In the genomic region with DNA sequence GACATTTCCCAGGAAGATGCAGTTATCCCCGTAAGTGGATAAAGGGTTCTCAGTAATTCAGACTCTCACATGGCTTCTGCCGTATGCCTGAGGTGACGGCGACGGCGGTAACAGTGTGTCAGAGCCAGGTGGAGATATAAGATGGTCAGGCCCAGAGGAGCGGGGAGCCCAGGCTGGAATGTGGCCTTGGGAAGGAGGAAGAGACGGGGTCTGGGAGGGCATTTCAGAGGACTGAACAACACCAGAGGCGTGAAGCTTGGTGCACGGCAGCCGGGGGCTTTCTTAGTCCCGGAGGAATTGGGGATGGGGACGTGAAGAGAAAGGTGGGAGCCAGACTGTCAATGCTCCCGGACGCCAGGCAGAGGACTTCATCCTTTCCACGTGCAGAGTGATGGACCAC, we compare ENCODE assay signal across 8 cellular contexts. TPM values are rescaled to one million over a fixed set of nuclear protein-coding genes. Genes with fewer than 3 reads are reported as not detected.
A peak's percentile ranks its signal among the peaks of the same experiment; 100 is the strongest.
DNase-seq lines count a peak whose midpoint lies in the region; ATAC-seq and TF ChIP-seq lines count a peak whose summit lies in the region.

No MANE protein-coding gene starts in this region.

- peak overlapping the region; percentile 62 to 86 for H3K4me3 ChIP-seq in mucosa of rectum (ENCODE audit: low read length in 2 of 2)

- peaks cover 33% of the 10 kb centered on the region for H3K36me3 Mint-ChIP-seq in stimulated activated naive CD8-positive, alpha-beta T cell treated with anti-CD3 and anti-CD28 coated beads, Interleukin-15, Interleukin-2, amounts not matched to agents 100 ng/mL and 50 ng/mL, for 24 hours (ENCODE audit: low read depth)
- peaks cover 61% of the 10 kb centered on the region for H3K36me3 Mint-ChIP-seq in MCF 10A (ENCODE audit: insufficient read depth, unreplicated experiment)

- TF ChIP-seq CTCF in MCF 10A (IDR thresholded peaks at IDR 0.05; ENCODE audit: unreplicated experiment), result no peak

- no peak for ATAC-seq in stimulated activated naive CD8-positive, alpha-beta T cell treated with anti-CD3 and anti-CD28 coated beads, Interleukin-15, Interleukin-2, amounts not matched to agents 100 U/mL and 50 U/mL, for 24 hours
- ATAC-seq in HG02763 (IDR thresholded peaks at IDR 0.05; ENCODE audit: unreplicated experiment) (no peak), HG03159 (IDR thresholded peaks at IDR 0.05; ENCODE audit: unreplicated experiment) (no peak)

- no peaks in the 10 kb centered on the region for H3K27me3 Mint-ChIP-seq in stimulated activated naive CD8-positive, alpha-beta T cell treated with anti-CD3 and anti-CD28 coated beads, Interleukin-15, Interleukin-2, amounts not matched to agents 100 ng/mL and 50 ng/mL, for 24 hours
- H3K27me3 Mint-ChIP-seq in MCF 10A (ENCODE audit: insufficient read depth, unreplicated experiment), result no peaks in the 10 kb centered on the region

- peaks cover 17 to 30% of the 10 kb centered on the region in 2 donors for H3K4me1 ChIP-seq in mucosa of rectum (ENCODE audit: control insufficient read depth in 2 of 2, insufficient read depth in 2 of 2, low read length in 2 of 2)

- peak overlapping the region; percentile 78 to 80 for H3K9ac ChIP-seq in mucosa of rectum (ENCODE audit: low read depth in 1 of 2, low read length in 2 of 2)

- H3K27ac ChIP-seq in mucosa of rectum (ENCODE audit: low read depth in 2 of 2, low read length in 2 of 2), result peak overlapping the region; percentile 6 to 86

- peaks cover 38% of the 10 kb centered on the region for H3K4me1 Mint-ChIP-seq in stimulated activated naive CD8-positive, alpha-beta T cell treated with anti-CD3 and anti-CD28 coated beads, Interleukin-15, Interleukin-2, amounts not matched to agents 100 ng/mL and 50 ng/mL, for 24 hours (ENCODE audit: low read depth)
- peaks cover 18% of the 10 kb centered on the region for H3K4me1 Mint-ChIP-seq in MCF 10A (ENCODE audit: insufficient read depth, unreplicated experiment)

- POLR2A ChIA-PET in MCF 10A (lab: Yijun Ruan, JAX), result interaction anchor here (1.0 to 1.9 kb wide), 6 partner anchors 10 to 203 kb away, joined by 3 to 16 read pairs (median 8); a partner anchor contains a TSS

- intact Hi-C loops in MCF 10A (cut with micrococcal nuclease), result no loop called here

- peaks cover 18 to 34% of the 10 kb centered on the region in 2 donors for H3K36me3 ChIP-seq in mucosa of rectum (ENCODE audit: control insufficient read depth in 2 of 2, insufficient read depth in 2 of 2, low read length in 2 of 2)

- no TSS peak for BruUV-seq in MCF 10A (replicated peaks; lab: Mats Ljungman, UMichigan)

- peak overlapping the region; percentile 93 for H3K4me3 Mint-ChIP-seq in stimulated activated naive CD8-positive, alpha-beta T cell treated with anti-CD3 and anti-CD28 coated beads, Interleukin-15, Interleukin-2, amounts not matched to agents 100 ng/mL and 50 ng/mL, for 24 hours
- H3K4me3 Mint-ChIP-seq in MCF 10A (ENCODE audit: unreplicated experiment), result peak overlapping the region; percentile 66

- H3K9me3 ChIP-seq in mucosa of rectum (ENCODE audit: control insufficient read depth in 2 of 2, low read length in 2 of 2), result no peaks in the 10 kb centered on the region

- CTCF ChIA-PET in MCF 10A (lab: Yijun Ruan, JAX), result interaction anchor here (0.7 to 1.1 kb wide), 2 partner anchors 11 to 163 kb away, joined by 4 read pairs; no protein-coding TSS in a partner anchor

- H3K27ac Mint-ChIP-seq in stimulated activated naive CD8-positive, alpha-beta T cell treated with anti-CD3 and anti-CD28 coated beads, Interleukin-15, Interleukin-2, amounts not matched to agents 100 ng/mL and 50 ng/mL, for 24 hours, result peak overlapping the region; percentile 89
- peak overlapping the region; percentile 87 for H3K27ac Mint-ChIP-seq in MCF 10A (ENCODE audit: low read depth, unreplicated experiment)

- DNase-seq in stimulated activated naive CD8-positive, alpha-beta T cell treated with anti-CD3 and anti-CD28 coated beads, Interleukin-15, Interleukin-2, amounts not matched to agents 100 U/mL and 50 U/mL, for 24 hours, result no peak
- DNase-seq in MCF 10A (ENCODE audit: unreplicated experiment) (no peak), DMS153 treated with DMSO at 0.1 percent for 48 hours (lab: John Stamatoyannopoulos, UW; ENCODE audit: unreplicated experiment) (no peak), kidney glomerular epithelial cell (lab: John Stamatoyannopoulos, UW) (no peak)

- H3K9me3 Mint-ChIP-seq in stimulated activated naive CD8-positive, alpha-beta T cell treated with anti-CD3 and anti-CD28 coated beads, Interleukin-15, Interleukin-2, amounts not matched to agents 100 ng/mL and 50 ng/mL, for 24 hours, result no peaks in the 10 kb centered on the region
- no peaks in the 10 kb centered on the region for H3K9me3 Mint-ChIP-seq in MCF 10A (ENCODE audit: unreplicated experiment)

- no peaks in the 10 kb centered on the region for H3K27me3 ChIP-seq in mucosa of rectum (ENCODE audit: control insufficient read depth in 2 of 2, insufficient read depth in 2 of 2, low read length in 2 of 2)

RNA-seq across cellular contexts. Expression of a gene that starts 1.0 kb away (rescaled TPM):
- total RNA-seq in MCF 10A (2022), result 172 and 224 TPM in 2 replicates

RNA-seq across cellular contexts. Expression of a gene that starts 1.3 kb away (rescaled TPM):
- 19.4 and 28.0 TPM in 2 replicates for total RNA-seq in MCF 10A (2022)

RNA-seq across cellular contexts. Expression of a gene that starts 19.7 kb away (rescaled TPM):
- 31.3 and 36.1 TPM in 2 replicates for total RNA-seq in MCF 10A (2022)
